8 cellular contexts compared by ENCODE assay signal in the genomic region with DNA sequence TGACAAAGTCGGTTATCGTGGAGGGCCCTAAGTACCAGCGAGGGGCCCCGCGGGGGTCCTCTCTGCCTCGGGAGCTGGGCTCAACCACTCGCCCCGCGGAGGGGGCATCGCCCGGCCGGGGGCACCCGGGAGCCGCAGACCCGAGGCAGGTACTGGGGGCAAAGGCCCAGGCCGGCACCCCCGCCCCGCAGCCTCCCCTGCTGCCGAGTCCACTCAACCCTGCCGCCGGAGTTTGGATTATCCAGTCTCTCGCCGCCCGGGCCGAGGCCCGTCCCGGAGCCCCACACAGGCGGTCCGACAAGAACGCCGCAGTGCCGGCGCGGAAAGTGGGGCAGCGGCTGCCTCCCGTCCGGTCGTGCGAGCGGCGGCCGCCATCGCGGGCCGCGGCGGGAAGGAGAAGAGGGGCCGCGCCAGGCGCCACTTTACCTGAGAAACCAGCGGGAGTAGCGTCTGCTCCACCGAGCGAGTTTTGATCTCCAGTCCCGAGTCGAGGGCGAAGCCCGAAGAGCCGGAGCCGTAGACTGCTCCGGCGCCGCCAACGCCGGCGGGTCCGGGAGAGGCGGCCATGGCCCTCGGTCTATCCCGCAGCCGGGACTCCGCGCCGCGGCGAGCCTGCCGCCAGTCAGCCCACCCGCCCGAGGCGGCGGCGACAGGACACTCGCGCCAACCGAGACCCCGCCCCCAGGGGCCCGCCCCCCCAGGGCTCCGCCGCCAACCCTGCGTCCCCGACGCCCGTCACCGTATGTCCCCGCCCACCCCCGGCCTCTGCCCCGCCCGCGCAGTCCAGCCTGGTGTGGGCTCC. TPM values are rescaled to one million over a fixed set of nuclear protein-coding genes. Genes with fewer than 3 reads are reported as not detected.
DNase-seq lines count a peak whose midpoint lies in the region; ATAC-seq and TF ChIP-seq lines count a peak whose summit lies in the region.

Gene CTNNAL1 (minus strand): TSS at position 624 of the 802 bp plus-strand sequence. CDS start 57 bp downstream, at position 567.

- peak within 1 kb of the TSS; percentile 59 for H3K4me3 ChIP-seq in lower leg skin (ENCODE audit: low read depth, poor library complexity, severe bottlenecking)

- TF ChIP-seq CTCF in lower leg skin (IDR thresholded peaks at IDR 0.05): no peak

- WGBS in lower leg skin, 2 donors: 0% methylated on average over 16 to 38 of the region's 99 CpGs

- DNase-seq in AG08395 (ENCODE audit: low spot score) (peak; percentile 97), NCI-H226 (peak; percentile 75), dermis blood vessel endothelial cell (peak; percentile 93), lower leg skin (ENCODE audit: low spot score in 2 of 2) (peak; percentile 93 to 99)
- DNase-seq in activated CD4-positive, alpha-beta T cell treated with anti-CD3 and anti-CD28 coated beads, Interleukin-2, amount 50 U/mL, for 24 hours (ENCODE audit: low read depth in 1 of 2, low spot score in 1 of 2): peak; percentile 51 to 68
- peak; percentile 62 to 76 (median 68) for DNase-seq in stimulated activated CD4-positive, alpha-beta T cell treated with anti-CD3 and anti-CD28 coated beads, TNF-alpha, amount 100 ng/mL, for 1 hour (ENCODE audit: low read depth in 3 of 3, low spot score in 1 of 3)

- intact Hi-C loops in lower leg skin (cut with DNase I; ENCODE audit: low total_unique reads): no loop called here

- TF ChIP-seq POLR2A in lower leg skin (IDR thresholded peaks at IDR 0.05): no peak

- ATAC-seq in GM18907 (IDR thresholded peaks at IDR 0.05; ENCODE audit: unreplicated experiment) (peak; percentile 75), HG03135 (IDR thresholded peaks at IDR 0.05; ENCODE audit: unreplicated experiment) (peak; percentile 72)

RNA-seq across cellular contexts. Expression of gene CTNNAL1, which starts in this region (rescaled TPM):
- total RNA-seq in dermis blood vessel endothelial cell (190 and 193 TPM in 2 replicates), lower leg skin (10 to 100 TPM; 15.1 to 21.7 (median 17.6) TPM)

Comparison
In these comparisons a context has a peak if more than half of its experiments do, and no peak if none do; other contexts are left out.
1. Peak in every context shown above with its lines: DNase-seq, ATAC-seq and H3K4me3 ChIP-seq.